In the genomic region with DNA sequence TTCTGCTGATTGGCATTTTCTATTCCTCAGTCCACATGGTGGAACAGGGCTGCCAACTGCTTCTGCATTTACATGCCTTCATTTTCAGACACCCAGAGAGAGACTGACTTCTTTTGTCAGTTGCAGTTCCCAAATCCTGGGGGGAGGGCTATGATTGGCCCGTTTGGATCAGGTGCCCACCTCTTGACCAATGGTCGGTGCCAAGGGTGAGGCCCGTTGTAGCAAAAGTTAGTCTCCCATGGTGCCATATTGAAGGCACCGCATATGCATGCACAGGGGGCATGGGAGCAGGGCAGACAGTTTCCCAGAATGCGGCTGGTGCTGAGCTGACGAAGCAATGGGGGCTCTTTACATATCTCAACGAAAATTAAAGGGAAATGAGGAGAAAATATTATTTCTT, we compare ENCODE assay signal across 24 cellular contexts.
"Had no signal": no experiment of that assay in that cellular context is flagged by ENCODE, and none has a peak within 500 bp of the region (broad histone marks: within the 10 kb centered on the region; RNA-seq: fewer than 3 reads in every experiment).

No MANE protein-coding gene starts in this region.

- H3K9me3 ChIP-seq: body of pancreas had no signal

- H3K9me3 Mint-ChIP-seq: activated CD8-positive, alpha-beta T cell treated with anti-CD3 and anti-CD28 coated beads for 36 hours; activated T-cell treated with anti-CD3 and anti-CD28 coated beads, Interleukin-2, amount 50 U/mL, for 4 hours; activated T-helper 17 cell treated with anti-CD3 and anti-CD28 coated beads, Interleukin-2, amount 50 U/mL, for 72 hours had no signal

- FAIRE-seq: colon, endometrium, frontal cortex had no signal

- H3K27me3 ChIP-seq: body of pancreas had no signal

- H3K27ac Mint-ChIP-seq: activated CD8-positive, alpha-beta T cell treated with anti-CD3 and anti-CD28 coated beads for 36 hours; activated naive CD8-positive, alpha-beta T cell; activated T-helper 17 cell treated with anti-CD3 and anti-CD28 coated beads, Interleukin-2, amount 50 U/mL, for 72 hours had no signal

- ATAC-seq: activated T-cell treated with anti-CD3 and anti-CD28 coated beads, Interleukin-2, amount 50 U/mL, for 4 hours; activated T-helper 17 cell treated with anti-CD3 and anti-CD28 coated beads, Interleukin-2, amount 50 U/mL, for 72 hours; body of pancreas; esophagus mucosa had no signal

- H3K27ac ChIP-seq: body of pancreas had no signal

- DNase-seq: activated CD4-positive, alpha-beta T cell treated with anti-CD3 and anti-CD28 coated beads for 1 hour; activated CD4-positive, alpha-beta T cell treated with anti-CD3 and anti-CD28 coated beads for 4 hours; activated CD4-positive, alpha-beta T cell treated with anti-CD3 and anti-CD28 coated beads, Interleukin-2, amount 50 U/mL, for 1 hour; activated CD4-positive, alpha-beta T cell treated with anti-CD3 and anti-CD28 coated beads, Interleukin-2, amount 50 U/mL, for 48 hours; activated CD8-positive, alpha-beta memory T cell treated with anti-CD3 and anti-CD28 coated beads for 24 hours; activated CD8-positive, alpha-beta T cell treated with anti-CD3 and anti-CD28 coated beads for 36 hours; activated effector memory CD4-positive, alpha-beta T cell treated with Interleukin-2 at 50 U/mL for 16 hours; activated gamma-delta T cell treated with Interleukin-2 at 50 U/mL for 16 hours; activated naive CD4-positive, alpha-beta T cell treated with anti-CD3 and anti-CD28 coated beads, Interleukin-2, amount 50 U/mL, for 16 hours; activated naive CD4-positive, alpha-beta T cell treated with Interleukin-2 at 50 U/mL for 16 hours; activated T-cell treated with anti-CD3 and anti-CD28 coated beads, Interleukin-2, amount 50 U/mL, for 4 hours; amniotic stem cell; anterior cingulate cortex; body of pancreas; caudate nucleus; effector CD8-positive, alpha-beta T cell; foreskin fibroblast; T-helper 2 cell had no signal

- H3K27me3 Mint-ChIP-seq: activated CD8-positive, alpha-beta T cell treated with anti-CD3 and anti-CD28 coated beads for 36 hours; activated naive CD8-positive, alpha-beta T cell; activated T-helper 17 cell treated with anti-CD3 and anti-CD28 coated beads, Interleukin-2, amount 50 U/mL, for 72 hours had no signal

- H3K4me3 ChIP-seq: body of pancreas had no signal

- H3K4me3 Mint-ChIP-seq: activated CD8-positive, alpha-beta T cell treated with anti-CD3 and anti-CD28 coated beads for 36 hours; activated naive CD8-positive, alpha-beta T cell; activated T-cell treated with anti-CD3 and anti-CD28 coated beads, Interleukin-2, amount 50 U/mL, for 4 hours; activated T-helper 17 cell treated with anti-CD3 and anti-CD28 coated beads, Interleukin-2, amount 50 U/mL, for 72 hours had no signal

- H3K36me3 Mint-ChIP-seq: activated naive CD8-positive, alpha-beta T cell had no signal
